In the genomic region with DNA sequence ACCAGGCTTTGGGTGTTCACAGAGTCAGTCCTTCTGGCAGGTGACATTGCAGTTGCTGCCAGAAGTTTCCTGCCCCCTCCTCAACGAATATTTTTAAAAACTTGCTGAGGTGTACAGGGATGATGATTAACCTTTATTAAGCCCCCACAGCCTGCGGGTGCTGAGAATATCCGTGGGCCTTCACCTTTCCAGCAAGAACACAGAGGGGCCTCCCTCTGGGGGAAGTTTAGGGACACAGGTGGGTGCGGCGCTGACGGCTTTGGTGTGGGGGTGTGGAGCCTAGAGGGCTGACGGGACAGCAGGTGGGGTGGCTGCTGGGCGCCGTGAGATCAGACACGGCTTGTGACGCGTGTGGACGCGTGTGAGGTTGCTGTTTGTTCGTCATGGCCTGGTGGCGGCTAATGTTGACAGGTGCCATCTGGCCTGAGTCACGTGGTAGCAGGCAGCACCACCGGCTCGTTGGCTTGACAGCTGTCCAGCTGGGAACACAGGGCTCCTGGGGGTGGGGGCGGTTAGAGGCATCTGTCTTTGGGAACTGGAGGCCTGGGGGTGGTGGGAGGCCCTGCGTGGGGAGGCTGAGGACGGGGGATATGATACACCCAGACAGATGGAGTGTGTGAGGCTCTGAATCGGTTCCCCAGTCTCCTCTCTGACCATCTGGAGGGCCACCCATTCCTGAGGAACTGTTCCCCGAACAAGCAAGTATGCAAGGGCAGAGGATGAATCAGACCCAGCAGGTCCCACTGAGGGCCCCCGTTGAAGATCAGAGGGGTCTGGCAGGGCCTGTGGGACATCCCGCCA, we compare ENCODE assay signal across 17 cellular contexts. TPM values are rescaled to one million over a fixed set of nuclear protein-coding genes. Genes with fewer than 3 reads are reported as not detected.
DNase-seq lines count a peak whose midpoint lies in the region; ATAC-seq and TF ChIP-seq lines count a peak whose summit lies in the region.
"Had no signal": no experiment of that assay in that cellular context is flagged by ENCODE, and none has a peak within 500 bp of the region (broad histone marks: within the 10 kb centered on the region; RNA-seq: fewer than 3 reads in every experiment).

No MANE protein-coding gene starts in this region.

- H3K9me3 ChIP-seq in RWPE2 (ENCODE audit: severe bottlenecking), result no peaks in the 10 kb centered on the region
- H3K9me3 ChIP-seq in transverse colon, result no peaks in the 10 kb centered on the region
- H3K9me3 ChIP-seq: Peyer's patch had no signal

- TF ChIP-seq CTCF in RWPE2 (IDR thresholded peaks at IDR 0.05; ENCODE audit: poor library complexity, severe bottlenecking) (no peak), osteocyte (IDR thresholded peaks at IDR 0.05) (no peak), transverse colon (IDR thresholded peaks at IDR 0.05) (no peak)

- no peak for ATAC-seq in RWPE2 (ENCODE audit: low read depth)
- ATAC-seq in HG03280 (IDR thresholded peaks at IDR 0.05; ENCODE audit: unreplicated experiment), result no peak
- ATAC-seq: effector memory CD8-positive, alpha-beta T cell; naive thymus-derived CD8-positive, alpha-beta T cell had no signal

- no peaks in the 10 kb centered on the region for H3K36me3 Mint-ChIP-seq in osteocyte (ENCODE audit: unreplicated experiment)
- H3K36me3 Mint-ChIP-seq: brain; naive thymus-derived CD8-positive, alpha-beta T cell had no signal

- intact Hi-C loops in transverse colon (cut with DNase I; ENCODE audit: low total_unique reads), result no loop called here

- H3K4me3 ChIP-seq in RWPE2 (ENCODE audit: severe bottlenecking) (no peak overlapping the region), transverse colon (no peak overlapping the region)
- H3K4me3 ChIP-seq: Peyer's patch, smooth muscle cell had no signal

- H3K4me1 ChIP-seq in RWPE2 (ENCODE audit: insufficient read depth, poor library complexity, severe bottlenecking) (no peaks in the 10 kb centered on the region), transverse colon (no peaks in the 10 kb centered on the region)
- H3K4me1 ChIP-seq: Peyer's patch had no signal

- no peak overlapping the region for H3K27ac ChIP-seq in RWPE2 (ENCODE audit: poor library complexity, severe bottlenecking)
- no peak overlapping the region for H3K27ac ChIP-seq in transverse colon
- H3K27ac ChIP-seq: C4-2B, Peyer's patch had no signal

- H3K27me3 ChIP-seq in RWPE2 (ENCODE audit: insufficient read depth, poor library complexity, severe bottlenecking) (no peaks in the 10 kb centered on the region), transverse colon (no peaks in the 10 kb centered on the region)
- H3K27me3 ChIP-seq: Peyer's patch had no signal

- in situ Hi-C loops in transverse colon (cut with MboI; ENCODE audit: low pct_ligation_motif_present in 1 of 4, low pct_unique_long_range_greater_than_20kb in 1 of 4, low sequenced_read_pairs in 3 of 4), result no loop called here

- DNase-seq in D341Med (ENCODE audit: low spot score) (peak; percentile 63), NCI-H1105 (lab: John Stamatoyannopoulos, UW) (peak; percentile 38), RWPE2 (ENCODE audit: low spot score) (peak; percentile 56), left kidney (ENCODE audit: low read depth, low spot score) (peak; percentile 94), pons (ENCODE audit: low spot score) (no peak), osteocyte (ENCODE audit: extremely low spot score, unreplicated experiment) (no peak), transverse colon (no peak)
- DNase-seq: activated CD4-positive, alpha-beta T cell treated with anti-CD3 and anti-CD28 coated beads, Interleukin-2, amount 10 ng/mL, durations not matched to agents 24 days and 14 days; activated effector memory CD4-positive, alpha-beta T cell treated with anti-CD3 and anti-CD28 coated beads, Interleukin-2, amount 50 U/mL, for 16 hours; effector memory CD8-positive, alpha-beta T cell; naive thymus-derived CD8-positive, alpha-beta T cell; NCI-H1436 treated with DMSO at 0.1 percent for 48 hours; Peyer's patch had no signal

- H3K36me3 ChIP-seq in RWPE2 (ENCODE audit: low read depth) (no peaks in the 10 kb centered on the region), transverse colon (no peaks in the 10 kb centered on the region)
- H3K36me3 ChIP-seq: Peyer's patch had no signal

- no peak for TF ChIP-seq POLR2A in transverse colon (IDR thresholded peaks at IDR 0.05)

- H3K4me3 Mint-ChIP-seq in osteocyte (ENCODE audit: unreplicated experiment), result no peak overlapping the region
- H3K4me3 Mint-ChIP-seq: activated CD4-positive, alpha-beta T cell treated with anti-CD3 and anti-CD28 coated beads, Interleukin-2, amount 10 ng/mL, durations not matched to agents 24 days and 14 days; brain; effector memory CD8-positive, alpha-beta T cell; naive thymus-derived CD8-positive, alpha-beta T cell had no signal

- peaks cover 10% of the 10 kb centered on the region for H3K27me3 Mint-ChIP-seq in osteocyte (ENCODE audit: unreplicated experiment)
- H3K27me3 Mint-ChIP-seq: activated CD4-positive, alpha-beta T cell treated with anti-CD3 and anti-CD28 coated beads, Interleukin-2, amount 10 ng/mL, durations not matched to agents 24 days and 14 days; brain had no signal

- H3K9me3 Mint-ChIP-seq in osteocyte (ENCODE audit: unreplicated experiment), result no peaks in the 10 kb centered on the region
- H3K9me3 Mint-ChIP-seq: activated CD4-positive, alpha-beta T cell treated with anti-CD3 and anti-CD28 coated beads, Interleukin-2, amount 10 ng/mL, durations not matched to agents 24 days and 14 days; brain; effector memory CD8-positive, alpha-beta T cell; naive thymus-derived CD8-positive, alpha-beta T cell had no signal

- 58 to 71% methylated on average over 3 to 26 of the region's 26 CpGs for WGBS in transverse colon (ENCODE audit: low coverage in 1 of 2), 2 donors

- no peaks in the 10 kb centered on the region for H3K4me1 Mint-ChIP-seq in osteocyte (ENCODE audit: unreplicated experiment)
- H3K4me1 Mint-ChIP-seq: activated CD4-positive, alpha-beta T cell treated with anti-CD3 and anti-CD28 coated beads, Interleukin-2, amount 10 ng/mL, durations not matched to agents 24 days and 14 days had no signal

- TF ChIP-seq EP300 in transverse colon (IDR thresholded peaks at IDR 0.05; ENCODE audit: low read depth), result no peak

- H3K27ac Mint-ChIP-seq in osteocyte (ENCODE audit: unreplicated experiment), result no peak overlapping the region
- H3K27ac Mint-ChIP-seq: activated CD4-positive, alpha-beta T cell treated with anti-CD3 and anti-CD28 coated beads, Interleukin-2, amount 10 ng/mL, durations not matched to agents 24 days and 14 days; effector memory CD8-positive, alpha-beta T cell; naive thymus-derived CD8-positive, alpha-beta T cell had no signal

RNA-seq across cellular contexts. Expression of a gene that starts 12.5 kb away (rescaled TPM):
- total RNA-seq in osteocyte (not detected in 2 replicates), transverse colon (1 to 10 TPM in 1 of 4 donors, under 1 TPM in 2, not detected in 1; 0.32 to 1.1 (median 0.60) TPM)
- total RNA-seq: naive thymus-derived CD8-positive, alpha-beta T cell had no signal

Comparison
In these comparisons a context has a peak if more than half of its experiments do, and no peak if none do; other contexts are left out.
1. DNase-seq: peak in D341Med (single experiment), NCI-H1105 (single experiment), RWPE2 (single experiment) and left kidney (single experiment); none in pons (single experiment), osteocyte (single experiment) and transverse colon (single experiment).